ENCODE assay signal across 9 cellular contexts in the genomic region with DNA sequence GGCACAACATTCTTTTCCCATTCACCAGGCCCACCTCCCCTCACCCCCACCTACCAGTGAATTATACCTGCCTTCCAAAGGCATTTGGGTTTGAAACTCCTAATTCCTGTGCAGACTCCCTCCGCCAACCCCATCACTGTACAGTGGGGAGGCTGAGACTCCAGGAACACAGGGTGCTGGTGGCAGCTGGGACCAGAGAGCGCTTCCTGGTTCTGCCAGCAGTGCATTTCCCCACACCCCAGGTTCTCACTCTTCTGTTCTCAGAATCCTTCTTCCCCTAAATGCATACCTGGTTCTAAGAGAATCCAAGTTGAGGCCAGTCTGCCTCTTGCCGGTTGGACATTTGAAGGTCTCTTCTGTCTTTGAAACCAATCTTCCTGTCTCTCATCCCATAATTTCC. TPM values are rescaled to one million over a fixed set of nuclear protein-coding genes. Genes with fewer than 3 reads are reported as not detected.
"Had no signal": no experiment of that assay in that cellular context is flagged by ENCODE, and none has a peak within 500 bp of the region (broad histone marks: within the 10 kb centered on the region; RNA-seq: fewer than 3 reads in every experiment).

No MANE protein-coding gene starts in this region.

- H3K4me3 ChIP-seq: HAP-1 had no signal

- DNase-seq: GOT3, H7, HFFc6, KBM-7 had no signal

- H3K4me1 ChIP-seq: HAP-1 had no signal

- H3K9me3 Mint-ChIP-seq: HFFc6 had no signal

- H3K4me3 Mint-ChIP-seq: HFFc6, IgD-negative memory B cell had no signal

- H3K27ac Mint-ChIP-seq: HFFc6, IgD-negative memory B cell had no signal

- H3K4me1 Mint-ChIP-seq: IgD-negative memory B cell had no signal

- ATAC-seq: HCT116 had no signal

- H3K36me3 ChIP-seq: HAP-1 had no signal

- H3K9me3 ChIP-seq: HAP-1 had no signal

- H3K36me3 Mint-ChIP-seq: IgD-negative memory B cell had no signal

RNA-seq across cellular contexts. Expression of gene SLC36A2, which starts 21.1 kb away (rescaled TPM):
- total RNA-seq: H7, HFFc6, HT-29 had no signal
- polyA plus RNA-seq: IgD-negative memory B cell had no signal

RNA-seq across cellular contexts. Expression of gene SLC36A3, which starts 22.7 kb away (rescaled TPM):
- total RNA-seq: H4, H7, HFFc6, HT-29 had no signal
- polyA plus RNA-seq: IgD-negative memory B cell had no signal
